Comparison of ENCODE assay signal across 9 cellular contexts in the genomic region with DNA sequence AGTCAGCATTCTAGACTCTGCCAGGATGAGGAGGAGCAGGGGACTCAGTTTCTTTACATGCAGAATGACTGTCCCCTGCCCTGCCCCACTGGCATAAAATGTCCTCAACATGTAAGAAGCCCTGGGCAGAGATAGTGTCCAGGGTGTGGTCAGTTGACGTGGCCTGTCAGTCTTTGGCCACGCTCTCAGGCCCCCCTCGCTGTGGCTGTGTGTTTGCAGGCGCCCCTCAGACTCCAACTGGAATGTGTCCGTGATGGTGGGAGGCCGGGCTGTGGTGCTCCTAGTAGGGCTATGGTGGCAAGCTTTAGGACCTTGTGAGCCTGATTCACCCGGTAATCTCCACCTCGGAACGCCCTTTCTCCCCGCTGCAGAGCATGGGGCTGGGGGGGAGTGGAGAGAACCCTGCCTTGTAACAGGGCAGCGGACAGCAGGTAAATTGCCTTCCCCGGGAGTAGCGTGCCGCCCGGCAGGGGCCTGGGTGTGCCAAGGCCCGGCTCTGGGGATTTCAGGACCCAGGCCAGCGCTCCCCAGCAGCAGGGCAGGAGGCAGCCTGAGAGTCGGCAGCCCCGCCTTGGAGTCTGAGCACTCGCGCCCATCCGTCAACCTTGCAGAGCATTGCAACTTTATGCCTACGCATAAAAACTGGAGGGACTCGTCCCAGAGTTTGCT.
DNase-seq lines count a peak whose midpoint lies in the region; ATAC-seq, FAIRE-seq and TF ChIP-seq lines count a peak whose summit lies in the region.
"Had no signal": no experiment of that assay in that cellular context is flagged by ENCODE, and none has a peak within 500 bp of the region (broad histone marks: within the 10 kb centered on the region; RNA-seq: fewer than 3 reads in every experiment).

No MANE protein-coding gene starts in this region.

- no peak overlapping the region for H4K5ac ChIP-seq in IMR-90 (ENCODE audit: low read depth, low read length)
- H4K5ac ChIP-seq in H1 (ENCODE audit: insufficient read length, low read depth, low read length), result no peak overlapping the region

- TF ChIP-seq CTCF in IMR-90 (conservative IDR thresholded peaks at IDR 0.05; ENCODE audit: low read depth, low read length) (no peak), H1 (IDR thresholded peaks at IDR 0.05; ENCODE audit: control extremely low read depth in 1 of 3, insufficient read depth in 1 of 3, low read depth in 1 of 3, low read length in 3 of 3) (no peak), mesothelial cell of epicardium (IDR thresholded peaks at IDR 0.05; ENCODE audit: unreplicated experiment) (no peak)

- no peaks in the 10 kb centered on the region for H3K23me2 ChIP-seq in H1 (ENCODE audit: low read depth, low read length)

- intact Hi-C loops in IMR-90 (cut with micrococcal nuclease), result loop anchor here (5.0 kb wide), 1 partner anchor 452 kb away; no protein-coding TSS in a partner anchor

- H3K27me3 Mint-ChIP-seq in mesothelial cell of epicardium (ENCODE audit: low read depth), result peaks cover 57% of the 10 kb centered on the region
- peaks cover 15% of the 10 kb centered on the region for H3K27me3 Mint-ChIP-seq in activated T-cell treated with anti-CD3 and anti-CD28 coated beads, Interleukin-2, amount 50 U/mL, for 72 hours (ENCODE audit: low read depth)

- dilution Hi-C loops in IMR-90 (cut with HindIII; ENCODE audit: low sequenced_read_pairs, unreplicated experiment), result no loop called here

- H2BK5ac ChIP-seq in IMR-90 (ENCODE audit: low read depth, low read length, poor library complexity, severe bottlenecking) (no peak overlapping the region), H1 (ENCODE audit: low read depth, low read length) (no peak overlapping the region)

- H2AK9ac ChIP-seq in IMR-90 (replicated peaks; ENCODE audit: low read depth, low read length, poor library complexity), result no peak overlapping the region

- H3K18ac ChIP-seq in IMR-90 (ENCODE audit: low read depth, low read length) (no peak overlapping the region), H1 (ENCODE audit: extremely low read depth, low read length) (no peak overlapping the region)

- no peaks in the 10 kb centered on the region; the same call in 1 of the 2 replicates for H3K27me3 ChIP-seq in IMR-90 (ENCODE audit: control insufficient read depth, insufficient read depth, low read length)
- H3K27me3 ChIP-seq in H1 (replicated peaks in 1 of 4; ENCODE audit: control insufficient read depth in 3 of 4, extremely low read depth in 1 of 4, insufficient read depth in 3 of 4, low read length in 3 of 4), result no peaks in the 10 kb centered on the region; a peak in 1 of 7 replicates

- H3K4me3 ChIP-seq in IMR-90 (ENCODE audit: insufficient read depth, low read depth, low read length), result no peak overlapping the region
- peak overlapping the region in 1 of 4 experiments; percentile 49; a peak in 2 of 8 replicates for H3K4me3 ChIP-seq in H1 (ENCODE audit: extremely low read depth in 1 of 4, insufficient read depth in 2 of 4, low read depth in 3 of 4, low read length in 4 of 4)

- H3K4me1 Mint-ChIP-seq in mesothelial cell of epicardium, result peaks cover 9% of the 10 kb centered on the region
- H3K4me1 Mint-ChIP-seq in activated T-cell treated with anti-CD3 and anti-CD28 coated beads, Interleukin-2, amount 50 U/mL, for 72 hours (ENCODE audit: low read depth), result no peaks in the 10 kb centered on the region
- H3K4me1 Mint-ChIP-seq: memory B cell had no signal

- peak overlapping the region; percentile 82 for H3K27ac Mint-ChIP-seq in mesothelial cell of epicardium
- H3K27ac Mint-ChIP-seq in activated T-cell treated with anti-CD3 and anti-CD28 coated beads, Interleukin-2, amount 50 U/mL, for 72 hours, result no peak overlapping the region
- H3K27ac Mint-ChIP-seq: memory B cell had no signal

- in situ Hi-C loops in IMR-90 (cut with MboI; ENCODE audit: low sequenced_read_pairs), result no loop called here

- H2AK5ac ChIP-seq in IMR-90 (ENCODE audit: low read depth, low read length), result no peak overlapping the region
- H2AK5ac ChIP-seq in H1 (ENCODE audit: low read depth, low read length), result no peak overlapping the region

- H3K9ac ChIP-seq in IMR-90 (ENCODE audit: low read depth, low read length) (no peak overlapping the region), H1 (replicated peaks in 1 of 4; ENCODE audit: extremely low read depth in 1 of 4, low read depth in 3 of 4, low read length in 3 of 4) (no peak overlapping the region)

- CTCF ChIA-PET in IMR-90 (lab: Yijun Ruan, JAX), result interaction anchor here (0.5 kb wide), 1 partner anchor 526 kb away, joined by 4 read pairs; no protein-coding TSS in a partner anchor
- CTCF ChIA-PET in H1 (lab: Charles Lee; ENCODE audit: partially characterized antibody), result interaction anchor here (1.4 kb wide), 1 partner anchor 84 kb away, joined by 4 read pairs; no protein-coding TSS in a partner anchor

- FAIRE-seq in H1 (lab: Jason Lieb, UNC), result no peak

- H4K20me1 ChIP-seq in IMR-90 (ENCODE audit: insufficient read depth, low read length), result no peaks in the 10 kb centered on the region
- peaks cover 12 to 17% of the 10 kb centered on the region in 2 experiments for H4K20me1 ChIP-seq in H1 (replicated peaks in 1 of 2; ENCODE audit: control insufficient read depth in 1 of 2, insufficient read depth in 2 of 2, low read length in 2 of 2)

- no peak overlapping the region for H2BK12ac ChIP-seq in H1 (ENCODE audit: low read depth, low read length)

- H3K9me1 ChIP-seq in IMR-90 (ENCODE audit: insufficient read depth, low read length), result no peaks in the 10 kb centered on the region

- H3K4me3 Mint-ChIP-seq in mesothelial cell of epicardium, result peak overlapping the region; percentile 52
- no peak overlapping the region for H3K4me3 Mint-ChIP-seq in activated T-cell treated with anti-CD3 and anti-CD28 coated beads, Interleukin-2, amount 50 U/mL, for 72 hours
- H3K4me3 Mint-ChIP-seq: memory B cell had no signal

- H3K4me1 ChIP-seq in IMR-90 (ENCODE audit: control insufficient read depth, insufficient read depth, low read length), result no peaks in the 10 kb centered on the region
- peaks cover 0 to 14% (median 4%) of the 10 kb centered on the region in 4 experiments; a peak in 4 of 7 replicates for H3K4me1 ChIP-seq in H1 (replicated peaks in 1 of 4; ENCODE audit: control insufficient read depth in 3 of 4, insufficient read depth in 4 of 4, low read length in 3 of 4)

- TF ChIP-seq POLR2A in IMR-90 (IDR thresholded peaks at IDR 0.05; ENCODE audit: low read depth, low read length), result no peak
- no peak for TF ChIP-seq POLR2A in H1 (IDR thresholded peaks at IDR 0.05; ENCODE audit: control extremely low read depth in 1 of 2, low read depth in 2 of 2, low read length in 2 of 2)

- 0% methylated on average over 3 of the region's 24 CpGs; no CpG with 5 or more reads in 1 of the 2 experiments for WGBS in IMR-90 (ENCODE audit: extremely low coverage in 2 of 2, insufficient read length in 1 of 2), 2 experiments
- WGBS in H1 (ENCODE audit: extremely low coverage in 1 of 2, insufficient coverage in 1 of 2, insufficient read length in 1 of 2, insufficient replicate concordance in 2 of 2, low coverage in 1 of 2, low lambda C conversion rate in 2 of 2, missing lambda C conversion rate in 1 of 2), 2 experiments, result 30% methylated on average over 24 of the region's 24 CpGs; no CpG with 5 or more reads in 1 of the 2 experiments

- H3K4me2 ChIP-seq in IMR-90 (ENCODE audit: low read depth, low read length) (no peak overlapping the region), H1 (ENCODE audit: insufficient read depth in 1 of 2, low read depth in 2 of 2, low read length in 2 of 2) (peak overlapping the region; percentile 15 to 57; a peak in 3 of 4 replicates)

- H3K14ac ChIP-seq in IMR-90 (replicated peaks; ENCODE audit: low read depth, low read length) (no peak overlapping the region), H1 (ENCODE audit: insufficient read length) (no peak overlapping the region)

- DNase-seq in Daoy (ENCODE audit: low read depth) (peak; percentile 74), IMR-90 (peak; percentile 18), H1 (ENCODE audit: low read depth in 1 of 2, low spot score in 2 of 2) (peak; percentile 61 to 89), mesothelial cell of epicardium (ENCODE audit: low spot score in 2 of 2, unreplicated experiment in 2 of 2) (peak; percentile 78 to 88), NCI-H1105 treated with DMSO at 0.1 percent for 48 hours (lab: John Stamatoyannopoulos, UW) (no peak), putamen (ENCODE audit: low spot score) (no peak)
- no peak for DNase-seq in stimulated activated CD4-positive, alpha-beta T cell treated with anti-CD3 and anti-CD28 coated beads, Interleukin-2, amount 100 ng/mL, for 48 hours
- no peak for DNase-seq in activated T-cell treated with anti-CD3 and anti-CD28 coated beads, Interleukin-2, amount 50 U/mL, for 72 hours

- H3K36me3 ChIP-seq in IMR-90 (ENCODE audit: control insufficient read depth, insufficient read depth, low read length) (no peaks in the 10 kb centered on the region), H1 (ENCODE audit: control insufficient read depth in 2 of 4, insufficient read depth in 4 of 4, low read length in 3 of 4) (no peaks in the 10 kb centered on the region)

- no peak for TF ChIP-seq RAD21 in IMR-90 (IDR thresholded peaks at IDR 0.05; ENCODE audit: low read length)
- TF ChIP-seq RAD21 in H1 (IDR thresholded peaks at IDR 0.05 in 1 of 2, conservative IDR thresholded peaks at IDR 0.05 in 1 of 2; ENCODE audit: low read depth in 2 of 2, low read length in 2 of 2), result peak in 1 of 2 experiments; percentile 36; a peak in 1 of 4 replicates

- H2BK120ac ChIP-seq in IMR-90 (ENCODE audit: low read depth, low read length) (no peak overlapping the region), H1 (replicated peaks; ENCODE audit: low read depth, low read length) (no peak overlapping the region)

- no peak for TF ChIP-seq EP300 in H1 (IDR thresholded peaks at IDR 0.05; ENCODE audit: borderline replicate concordance in 1 of 2, low read depth in 2 of 2, low read length in 2 of 2)

- H3K23ac ChIP-seq in IMR-90 (ENCODE audit: low read depth, low read length), result no peak overlapping the region
- H3K23ac ChIP-seq in H1 (ENCODE audit: insufficient read length), result no peak overlapping the region

- POLR2A ChIA-PET in IMR-90 (lab: Charles Lee; ENCODE audit: unreplicated experiment) (no interaction called here), H1 (lab: Charles Lee; ENCODE audit: partially characterized antibody) (interaction anchor here (1.2 kb wide), 1 partner anchor 161 kb away, joined by 3 read pairs; no protein-coding TSS in a partner anchor)

- peak overlapping the region; percentile 23 for H2AFZ ChIP-seq in IMR-90 (replicated peaks; ENCODE audit: low read length, poor library complexity)
- H2AFZ ChIP-seq in H1 (ENCODE audit: low read length), result no peak overlapping the region

- no peaks in the 10 kb centered on the region for H3K79me2 ChIP-seq in H1 (ENCODE audit: control insufficient read depth in 1 of 2, insufficient read depth in 2 of 2, low read length in 2 of 2)

- no peak overlapping the region for H2BK20ac ChIP-seq in IMR-90 (ENCODE audit: low read depth, low read length)
- H2BK20ac ChIP-seq in H1 (ENCODE audit: low read length), result no peak overlapping the region

- H3K4ac ChIP-seq in IMR-90 (ENCODE audit: low read depth, low read length), result no peak overlapping the region
- H3K4ac ChIP-seq in H1 (replicated peaks; ENCODE audit: insufficient read length, low read depth, low read length), result no peak overlapping the region

- H3K27ac ChIP-seq in IMR-90 (ENCODE audit: insufficient read depth, low read length) (no peak overlapping the region), H1 (ENCODE audit: low read depth, low read length) (no peak overlapping the region)

- peak; percentile 96 for ATAC-seq in IMR-90 (ENCODE audit: low read depth)
- no peak for ATAC-seq in activated T-cell treated with anti-CD3 and anti-CD28 coated beads, Interleukin-2, amount 50 U/mL, for 72 hours (replicated peaks in 1 of 2)

- no peaks in the 10 kb centered on the region for H3K9me3 ChIP-seq in IMR-90 (ENCODE audit: control insufficient read depth, insufficient read depth, low read length)
- H3K9me3 ChIP-seq in H1 (ENCODE audit: insufficient read depth in 2 of 2, low read depth in 1 of 2, low read length in 1 of 2), result no peaks in the 10 kb centered on the region

- H3K79me1 ChIP-seq in IMR-90 (ENCODE audit: low read depth in 1 of 2, low read length in 2 of 2) (no peaks in the 10 kb centered on the region), H1 (ENCODE audit: low read depth, low read length) (peaks cover 2% of the 10 kb centered on the region; the same call in 1 of the 2 replicates)

- no peaks in the 10 kb centered on the region for H3K36me3 Mint-ChIP-seq in mesothelial cell of epicardium
- H3K36me3 Mint-ChIP-seq in activated T-cell treated with anti-CD3 and anti-CD28 coated beads, Interleukin-2, amount 50 U/mL, for 72 hours (ENCODE audit: insufficient read depth in 2 of 2), result no peaks in the 10 kb centered on the region
- H3K36me3 Mint-ChIP-seq: memory B cell had no signal

- BruUV-seq in IMR-90 (replicated peaks; lab: Mats Ljungman, UMichigan), result no TSS peak

- no peak overlapping the region for H2BK15ac ChIP-seq in IMR-90 (ENCODE audit: low read depth, low read length)
- H2BK15ac ChIP-seq in H1 (ENCODE audit: low read length), result no peak overlapping the region

- H3K56ac ChIP-seq in IMR-90 (ENCODE audit: extremely low read depth, insufficient read depth, low read length) (no peak overlapping the region), H1 (replicated peaks; ENCODE audit: insufficient read length, low read depth, low read length) (no peak overlapping the region)

- H4K91ac ChIP-seq in IMR-90 (ENCODE audit: insufficient read depth, low read depth, low read length) (no peak overlapping the region), H1 (replicated peaks; ENCODE audit: insufficient read length, low read length) (no peak overlapping the region)

- H4K8ac ChIP-seq in IMR-90 (ENCODE audit: low read depth in 2 of 2, low read length in 2 of 2) (no peak overlapping the region), H1 (ENCODE audit: extremely low read depth, insufficient read depth, low read length) (no peak overlapping the region)

- H3K9me3 Mint-ChIP-seq in mesothelial cell of epicardium, result no peaks in the 10 kb centered on the region
- no peaks in the 10 kb centered on the region for H3K9me3 Mint-ChIP-seq in activated T-cell treated with anti-CD3 and anti-CD28 coated beads, Interleukin-2, amount 50 U/mL, for 72 hours
- H3K9me3 Mint-ChIP-seq: memory B cell had no signal

Comparison
In these comparisons a context has a peak if more than half of its experiments do, and no peak if none do; other contexts are left out.
1. DNase-seq: peak in Daoy (single experiment), IMR-90 (single experiment), H1 (2 of 2) and mesothelial cell of epicardium (2 of 2); none in NCI-H1105 treated with DMSO at 0.1 percent for 48 hours (single experiment), stimulated activated CD4-positive, alpha-beta T cell treated with anti-CD3 and anti-CD28 coated beads, Interleukin-2, amount 100 ng/mL, for 48 hours (0 of 2), activated T-cell treated with anti-CD3 and anti-CD28 coated beads, Interleukin-2, amount 50 U/mL, for 72 hours (0 of 2) and putamen (single experiment).